Comparison of ENCODE assay signal across 1 cellular context in the genomic region with DNA sequence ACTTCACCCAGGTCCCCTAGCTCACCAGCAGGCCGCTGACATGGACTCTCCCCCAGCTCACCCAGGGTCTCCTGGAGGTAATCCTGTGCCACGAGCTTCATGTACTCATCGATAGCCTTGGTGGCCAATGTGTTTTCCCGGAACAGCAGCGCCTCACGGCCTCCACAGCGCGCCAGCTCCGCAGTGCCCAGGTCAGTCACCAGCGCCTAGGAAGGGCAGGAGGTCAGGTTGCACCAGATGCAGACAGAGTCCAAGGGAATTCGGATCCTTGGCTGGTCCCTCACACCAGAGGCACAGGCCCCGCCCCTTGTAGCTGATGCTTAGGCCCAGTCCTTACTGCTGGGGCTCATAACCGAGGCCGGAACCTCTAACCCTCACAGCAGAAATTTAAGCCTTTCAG.
TF ChIP-seq lines count a peak whose summit lies in the region.

No MANE protein-coding gene starts in this region.

TF ChIP-seq in GM23338, 12 proteins besides CTCF, POLR2A, EP300 and RAD21:
- TF ChIP-seq, protein P1, sequence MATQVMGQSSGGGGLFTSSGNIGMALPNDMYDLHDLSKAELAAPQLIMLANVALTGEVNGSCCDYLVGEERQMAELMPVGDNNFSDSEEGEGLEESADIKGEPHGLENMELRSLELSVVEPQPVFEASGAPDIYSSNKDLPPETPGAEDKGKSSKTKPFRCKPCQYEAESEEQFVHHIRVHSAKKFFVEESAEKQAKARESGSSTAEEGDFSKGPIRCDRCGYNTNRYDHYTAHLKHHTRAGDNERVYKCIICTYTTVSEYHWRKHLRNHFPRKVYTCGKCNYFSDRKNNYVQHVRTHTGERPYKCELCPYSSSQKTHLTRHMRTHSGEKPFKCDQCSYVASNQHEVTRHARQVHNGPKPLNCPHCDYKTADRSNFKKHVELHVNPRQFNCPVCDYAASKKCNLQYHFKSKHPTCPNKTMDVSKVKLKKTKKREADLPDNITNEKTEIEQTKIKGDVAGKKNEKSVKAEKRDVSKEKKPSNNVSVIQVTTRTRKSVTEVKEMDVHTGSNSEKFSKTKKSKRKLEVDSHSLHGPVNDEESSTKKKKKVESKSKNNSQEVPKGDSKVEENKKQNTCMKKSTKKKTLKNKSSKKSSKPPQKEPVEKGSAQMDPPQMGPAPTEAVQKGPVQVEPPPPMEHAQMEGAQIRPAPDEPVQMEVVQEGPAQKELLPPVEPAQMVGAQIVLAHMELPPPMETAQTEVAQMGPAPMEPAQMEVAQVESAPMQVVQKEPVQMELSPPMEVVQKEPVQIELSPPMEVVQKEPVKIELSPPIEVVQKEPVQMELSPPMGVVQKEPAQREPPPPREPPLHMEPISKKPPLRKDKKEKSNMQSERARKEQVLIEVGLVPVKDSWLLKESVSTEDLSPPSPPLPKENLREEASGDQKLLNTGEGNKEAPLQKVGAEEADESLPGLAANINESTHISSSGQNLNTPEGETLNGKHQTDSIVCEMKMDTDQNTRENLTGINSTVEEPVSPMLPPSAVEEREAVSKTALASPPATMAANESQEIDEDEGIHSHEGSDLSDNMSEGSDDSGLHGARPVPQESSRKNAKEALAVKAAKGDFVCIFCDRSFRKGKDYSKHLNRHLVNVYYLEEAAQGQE (IDR thresholded peaks at IDR 0.05; ENCODE audit: unreplicated experiment), result no peak
- TF ChIP-seq EZH2 (IDR thresholded peaks at IDR 0.05; ENCODE audit: low read depth, unreplicated experiment), result no peak
